Comparison of ENCODE assay signal across 8 cellular contexts in the genomic region with DNA sequence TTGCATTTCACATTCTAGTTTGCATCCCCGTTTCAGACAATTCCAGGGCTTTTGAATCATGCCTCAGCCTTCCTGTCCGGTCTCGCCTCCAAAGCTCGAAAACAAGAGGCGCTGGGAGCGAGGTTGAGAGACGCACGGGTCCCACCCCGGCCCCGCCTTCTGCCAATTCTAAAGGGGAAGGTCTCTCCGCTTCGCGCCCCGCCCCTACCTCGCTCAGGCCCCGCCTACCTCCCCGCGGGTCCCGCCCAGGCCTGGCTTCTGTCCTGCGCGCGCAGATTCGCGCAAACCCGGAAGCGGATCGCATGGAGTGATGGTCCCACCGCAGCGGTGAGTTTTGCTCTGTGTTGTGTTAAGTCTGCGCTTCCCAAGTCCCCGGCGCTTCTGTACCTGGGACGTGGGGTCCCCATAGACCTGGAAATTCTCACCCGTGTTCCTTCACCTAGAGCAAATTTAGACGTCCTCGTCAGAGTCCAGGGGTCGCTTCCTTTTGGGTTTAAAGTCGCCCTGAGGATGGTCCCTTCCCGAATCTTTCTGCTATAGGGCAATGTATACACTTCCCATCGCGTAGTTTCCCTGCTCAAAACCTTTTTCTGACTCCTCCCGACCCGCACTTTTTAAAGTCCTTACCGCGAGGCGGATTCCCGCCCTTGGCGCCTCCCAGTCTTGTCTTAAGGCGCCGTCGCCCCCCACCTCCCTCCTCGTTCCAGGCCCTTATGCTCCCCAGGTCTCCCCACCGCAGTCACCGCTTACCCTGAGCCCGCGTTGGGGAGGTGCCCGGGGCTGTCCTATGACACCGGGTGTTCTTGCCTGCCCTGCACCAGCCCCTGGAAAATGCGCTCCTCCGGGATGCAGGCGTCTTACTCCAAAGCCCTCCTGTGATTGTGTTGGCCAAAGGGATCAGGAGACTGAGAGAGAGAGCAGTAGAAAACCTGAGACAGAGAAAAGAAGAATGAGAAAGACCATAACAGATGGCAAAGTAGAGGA. TPM values are rescaled to one million over a fixed set of nuclear protein-coding genes. Genes with fewer than 3 reads are reported as not detected.
DNase-seq lines count a peak whose midpoint lies in the region; ATAC-seq, FAIRE-seq and TF ChIP-seq lines count a peak whose summit lies in the region.

Gene ZNF845 (plus strand): TSS at position 284 of the 984 bp plus-strand sequence. CDS start 7,559 bp downstream, outside the sequence.

- peak within 1 kb of the TSS; percentile 79 to 94 for H3K4me3 ChIP-seq in kidney (ENCODE audit: low read length in 2 of 2)

- DNase-seq in AG08396 (ENCODE audit: low spot score) (peak; percentile 91), NCI-H2227 treated with DMSO at 0.1 percent for 48 hours (lab: John Stamatoyannopoulos, UW) (peak; percentile 96), cerebellar nuclear complex (lab: John Stamatoyannopoulos, UW) (peak; percentile 21 to 74), kidney (peak; percentile 98)
- peak; percentile 90 for DNase-seq in activated CD4-positive, CD25-positive, alpha-beta regulatory T cell treated with anti-CD3 and anti-CD28 coated beads, Interleukin-2, amount 50 U/mL, for 16 hours (ENCODE audit: low read depth, low spot score)
- peak; percentile 94 for DNase-seq in stimulated activated CD4-positive, alpha-beta T cell treated with anti-CD3 and anti-CD28 coated beads, Interleukin-15, amount 100 ng/mL, for 24 hours

- peak within 1 kb of the TSS in 1 of 2 donors; percentile 47 for H3K27ac ChIP-seq in kidney (ENCODE audit: low read depth in 2 of 2, low read length in 2 of 2)

- intact Hi-C loops in kidney (cut with DNase I): no loop called here

- peaks cover 0 to 2% of the 10 kb centered on the region in 2 donors for H3K4me1 ChIP-seq in kidney (ENCODE audit: control insufficient read depth in 1 of 2, insufficient read depth in 1 of 2, low read depth in 1 of 2, low read length in 2 of 2)

- no peaks in the 10 kb centered on the region for H3K36me3 ChIP-seq in kidney (ENCODE audit: control insufficient read depth in 1 of 2, insufficient read depth in 2 of 2, low read length in 2 of 2)

- ATAC-seq in GM18907 (IDR thresholded peaks at IDR 0.05; ENCODE audit: unreplicated experiment) (peak; percentile 94), HG03159 (IDR thresholded peaks at IDR 0.05; ENCODE audit: unreplicated experiment) (peak; percentile 96)

- H3K9me3 ChIP-seq in kidney (ENCODE audit: control insufficient read depth in 1 of 2, low read length in 2 of 2): no peaks in the 10 kb centered on the region

- peak; percentile 92 for FAIRE-seq in kidney (lab: Jason Lieb, UNC)

- peak within 1 kb of the TSS; percentile 58 to 83 for H3K9ac ChIP-seq in kidney (ENCODE audit: low read length in 2 of 2)

- TF ChIP-seq CTCF in kidney (IDR thresholded peaks at IDR 0.05; ENCODE audit: borderline replicate concordance, extremely low read depth, insufficient read depth): no peak

RNA-seq across cellular contexts. Expression of gene ZNF845, which starts in this region (rescaled TPM):
- total RNA-seq in kidney: 9.2 TPM
- polyA plus RNA-seq in kidney (ENCODE audit: insufficient read depth, low read depth, low replicate concordance): 1.9 TPM

Comparison
In these comparisons a context has a peak if more than half of its experiments do, and no peak if none do; other contexts are left out.
1. DNase-seq: peak in every context shown above with its lines; median percentile 98 in kidney; 96 in NCI-H2227 treated with DMSO at 0.1 percent for 48 hours; 94 in stimulated activated CD4-positive, alpha-beta T cell treated with anti-CD3 and anti-CD28 coated beads, Interleukin-15, amount 100 ng/mL, for 24 hours; 91 in AG08396; 90 in activated CD4-positive, CD25-positive, alpha-beta regulatory T cell treated with anti-CD3 and anti-CD28 coated beads, Interleukin-2, amount 50 U/mL, for 16 hours; 48 in cerebellar nuclear complex.